ENCODE assay signal across 8 cellular contexts in the genomic region with DNA sequence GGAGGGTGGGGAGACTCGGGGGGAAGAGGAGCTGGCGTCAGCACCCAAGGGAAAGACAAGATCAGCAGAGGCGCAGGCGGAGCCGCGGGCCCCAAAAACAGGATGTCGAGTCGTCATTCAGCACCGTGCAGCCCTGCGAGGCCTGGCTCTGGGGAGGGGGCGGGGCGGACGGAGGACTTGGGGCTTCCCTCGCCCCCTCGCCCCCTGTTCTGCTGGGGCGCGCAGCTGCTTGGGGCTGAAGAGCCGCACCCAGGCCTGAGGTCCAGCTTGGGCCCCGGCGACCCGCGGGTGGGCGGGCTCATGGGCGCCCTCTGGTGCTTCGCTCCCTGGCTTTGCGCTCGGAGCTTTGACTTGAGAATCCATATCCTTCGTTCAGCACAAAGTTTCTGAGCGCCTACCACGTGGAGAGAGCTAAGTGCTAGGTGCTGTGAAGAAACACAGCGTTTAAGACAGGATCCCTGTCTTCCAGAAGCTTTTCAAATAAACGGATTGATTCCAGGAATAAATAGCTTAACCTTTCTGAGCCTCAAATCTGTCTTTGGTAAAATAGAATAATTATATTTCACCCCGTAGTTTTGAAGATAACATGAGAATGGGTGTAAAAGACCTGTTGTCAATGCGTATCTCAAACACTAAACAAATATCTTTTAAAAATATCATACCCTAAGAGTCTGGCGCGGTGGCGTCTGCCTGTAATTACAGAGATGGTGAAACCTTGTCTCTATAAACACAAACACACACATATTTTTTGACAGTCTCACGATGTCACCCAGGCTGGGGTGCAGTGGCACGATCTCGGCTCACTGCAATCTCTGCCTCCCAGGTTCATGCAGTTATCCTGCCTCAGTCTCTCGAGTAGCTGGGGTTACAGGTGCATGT. TPM values are rescaled to one million over a fixed set of nuclear protein-coding genes. Genes with fewer than 3 reads are reported as not detected.
DNase-seq lines count a peak whose midpoint lies in the region; ATAC-seq and TF ChIP-seq lines count a peak whose summit lies in the region.

No MANE protein-coding gene starts in this region.

- peaks cover 12% of the 10 kb centered on the region for H3K36me3 Mint-ChIP-seq in natural killer cell treated with Interleukin-12 subunit alpha and Interleukin-12 subunit beta and Interleukin-15 and Interleukin-18, amount 100 ng/mL, for 72 hours
- H3K36me3 Mint-ChIP-seq in type B pancreatic cell = no peaks in the 10 kb centered on the region

- TF ChIP-seq CTCF in OCI-LY3 (IDR thresholded peaks at IDR 0.05; ENCODE audit: low read depth, low read length) = peak; percentile 79
- TF ChIP-seq CTCF in fibroblast of pulmonary artery (IDR thresholded peaks at IDR 0.05; ENCODE audit: low read length, missing control alignments) = peak; percentile 74
- TF ChIP-seq CTCF in type B pancreatic cell (conservative IDR thresholded peaks at IDR 0.05) = peak; percentile 76

- H3K4me1 ChIP-seq in ES-I3 (ENCODE audit: insufficient read depth, low read length) (peaks cover 18% of the 10 kb centered on the region), OCI-LY3 (ENCODE audit: low read length) (peaks cover 38% of the 10 kb centered on the region)

- peak; percentile 44 for ATAC-seq in GM21576 (IDR thresholded peaks at IDR 0.05; ENCODE audit: unreplicated experiment)
- no peak for ATAC-seq in natural killer cell treated with Interleukin-12 subunit alpha and Interleukin-12 subunit beta and Interleukin-15 and Interleukin-18, amount 100 ng/mL, for 72 hours

- H3K36me3 ChIP-seq in ES-I3 (ENCODE audit: insufficient read depth, low read length) = no peaks in the 10 kb centered on the region
- peaks cover 16% of the 10 kb centered on the region for H3K36me3 ChIP-seq in OCI-LY3 (replicated peaks; ENCODE audit: low read depth, low read length)

- no peaks in the 10 kb centered on the region for H3K27me3 Mint-ChIP-seq in natural killer cell treated with Interleukin-12 subunit alpha and Interleukin-12 subunit beta and Interleukin-15 and Interleukin-18, amount 100 ng/mL, for 72 hours
- no peaks in the 10 kb centered on the region for H3K27me3 Mint-ChIP-seq in type B pancreatic cell

- peak overlapping the region; percentile 96 to 99 for H3K27ac Mint-ChIP-seq in natural killer cell treated with Interleukin-12 subunit alpha and Interleukin-12 subunit beta and Interleukin-15 and Interleukin-18, amount 100 ng/mL, for 72 hours
- peak overlapping the region; percentile 81 for H3K27ac Mint-ChIP-seq in type B pancreatic cell

- H3K27me3 ChIP-seq in OCI-LY3 (ENCODE audit: low read depth, low read length) = no peaks in the 10 kb centered on the region

- DNase-seq in HuH-7.5 (ENCODE audit: low spot score) = peak; percentile 70
- peak; percentile 92 for DNase-seq in activated T-helper 9 cell treated with anti-CD3 and anti-CD28 coated beads, Interleukin-2, amount 50 U/mL, for 16 hours (ENCODE audit: low read depth)
- DNase-seq in fibroblast of pulmonary artery (ENCODE audit: low read depth) = peak; percentile 87
- peak; percentile 94 for DNase-seq in natural killer cell treated with Interleukin-12 subunit alpha and Interleukin-12 subunit beta and Interleukin-15 and Interleukin-18, amount 100 ng/mL, for 72 hours (ENCODE audit: low spot score)
- DNase-seq in type B pancreatic cell (ENCODE audit: extremely low spot score, unreplicated experiment) = peak; percentile 87

- H3K4me3 Mint-ChIP-seq in natural killer cell treated with Interleukin-12 subunit alpha and Interleukin-12 subunit beta and Interleukin-15 and Interleukin-18, amount 100 ng/mL, for 72 hours = peak overlapping the region; percentile 100
- H3K4me3 Mint-ChIP-seq in type B pancreatic cell = peak overlapping the region; percentile 87

- H3K4me1 Mint-ChIP-seq in natural killer cell treated with Interleukin-12 subunit alpha and Interleukin-12 subunit beta and Interleukin-15 and Interleukin-18, amount 100 ng/mL, for 72 hours (ENCODE audit: low read depth in 2 of 2) = peaks cover 37 to 44% of the 10 kb centered on the region in 2 donors
- H3K4me1 Mint-ChIP-seq in type B pancreatic cell (ENCODE audit: unreplicated experiment) = peaks cover 25% of the 10 kb centered on the region

- peak overlapping the region; percentile 85 for H3K27ac ChIP-seq in OCI-LY3 (ENCODE audit: low read length)

- H3K4me2 ChIP-seq in OCI-LY3 (ENCODE audit: low read length) = peak overlapping the region; percentile 99

- H3K9ac ChIP-seq in ES-I3 (ENCODE audit: low read depth, low read length) = peak overlapping the region; percentile 62
- H3K9ac ChIP-seq in OCI-LY3 (ENCODE audit: low read length) = peak overlapping the region; percentile 96

- peaks cover 32% of the 10 kb centered on the region for H4K20me1 ChIP-seq in OCI-LY3 (ENCODE audit: insufficient read depth, low read length)

- H3K4me3 ChIP-seq in OCI-LY3 (ENCODE audit: low read length) (peak overlapping the region; percentile 95), fibroblast of pulmonary artery (replicated peaks; ENCODE audit: low read depth, low read length) (peak overlapping the region; percentile 77)

- peaks cover 40% of the 10 kb centered on the region for H3K79me2 ChIP-seq in OCI-LY3 (ENCODE audit: low read length)

- no peaks in the 10 kb centered on the region for H3K9me3 Mint-ChIP-seq in natural killer cell treated with Interleukin-12 subunit alpha and Interleukin-12 subunit beta and Interleukin-15 and Interleukin-18, amount 100 ng/mL, for 72 hours
- no peaks in the 10 kb centered on the region for H3K9me3 Mint-ChIP-seq in type B pancreatic cell

- H3K9me3 ChIP-seq in ES-I3 (ENCODE audit: control insufficient read depth, insufficient read depth, low read length) (no peaks in the 10 kb centered on the region), OCI-LY3 (ENCODE audit: insufficient read depth, low read length) (no peaks in the 10 kb centered on the region)

- H2AFZ ChIP-seq in OCI-LY3 (ENCODE audit: low read depth, low read length) = peak overlapping the region; percentile 98

RNA-seq across cellular contexts. Expression of a gene that starts 0.9 kb away (rescaled TPM):
- 100 to 1,000 TPM; 154 to 164 TPM for total RNA-seq in natural killer cell treated with Interleukin-12 subunit alpha and Interleukin-12 subunit beta and Interleukin-15 and Interleukin-18, amount 100 ng/mL, for 72 hours
- total RNA-seq in type B pancreatic cell (ENCODE audit: low replicate concordance) = 30.8 and 42.9 TPM in 2 replicates

RNA-seq across cellular contexts. Expression of a gene that starts 13.8 kb away (rescaled TPM):
- total RNA-seq in natural killer cell treated with Interleukin-12 subunit alpha and Interleukin-12 subunit beta and Interleukin-15 and Interleukin-18, amount 100 ng/mL, for 72 hours = 10 to 100 TPM; 83.9 to 85.9 TPM
- total RNA-seq in type B pancreatic cell (ENCODE audit: low replicate concordance) = 38.9 and 53.3 TPM in 2 replicates

RNA-seq across cellular contexts. Expression of a gene that starts 33.3 kb away (rescaled TPM):
- total RNA-seq in natural killer cell treated with Interleukin-12 subunit alpha and Interleukin-12 subunit beta and Interleukin-15 and Interleukin-18, amount 100 ng/mL, for 72 hours = 10 to 100 TPM; 15.5 to 30.0 TPM
- 42.3 and 43.1 TPM in 2 replicates for total RNA-seq in type B pancreatic cell (ENCODE audit: low replicate concordance)

RNA-seq across cellular contexts. Expression of a gene that starts 44.3 kb away (rescaled TPM):
- 100 to 1,000 TPM; 116 to 176 TPM for total RNA-seq in natural killer cell treated with Interleukin-12 subunit alpha and Interleukin-12 subunit beta and Interleukin-15 and Interleukin-18, amount 100 ng/mL, for 72 hours
- 74.6 and 77.4 TPM in 2 replicates for total RNA-seq in type B pancreatic cell (ENCODE audit: low replicate concordance)
